ENCODE assay signal across 20 cellular contexts in genomic region chr1:13790290-13791035, GRCh38.
A peak's percentile ranks its signal among the peaks of the same experiment; 100 is the strongest.
DNase-seq lines count a peak whose midpoint lies in the region; ATAC-seq and TF ChIP-seq lines count a peak whose summit lies in the region.
"Had no signal": no experiment of that assay in that cellular context is flagged by ENCODE, and none has a peak within 500 bp of the region (broad histone marks: within the 10 kb centered on the region; RNA-seq: fewer than 3 reads in every experiment).

No MANE protein-coding gene starts in this region.

- no peak for TF ChIP-seq POLR2A in esophagus muscularis mucosa (IDR thresholded peaks at IDR 0.05; ENCODE audit: low read depth)

- no peak overlapping the region for H2AK5ac ChIP-seq in mesenchymal stem cell (ENCODE audit: low read length, severe bottlenecking)

- H2AFZ ChIP-seq in mesenchymal stem cell (ENCODE audit: low read depth, low read length) = no peak overlapping the region

- H2BK120ac ChIP-seq in mesenchymal stem cell (ENCODE audit: low read depth, low read length) = no peak overlapping the region

- H3K9ac ChIP-seq in mesenchymal stem cell (ENCODE audit: low read length) = no peak overlapping the region
- H3K9ac ChIP-seq: SK-N-SH had no signal

- no peak overlapping the region for H3K4ac ChIP-seq in mesenchymal stem cell (ENCODE audit: low read depth in 1 of 2, low read length in 2 of 2)

- H3K9me3 ChIP-seq in esophagus muscularis mucosa (no peaks in the 10 kb centered on the region), mesenchymal stem cell (ENCODE audit: control insufficient read depth, low read length) (no peaks in the 10 kb centered on the region)
- H3K9me3 ChIP-seq: SK-N-SH had no signal

- no peak overlapping the region for H3K14ac ChIP-seq in mesenchymal stem cell (ENCODE audit: low read length in 2 of 2)

- POLR2A ChIA-PET in activated CD8-positive, alpha-beta T cell treated with anti-CD3 and anti-CD28 coated beads for 36 hours (lab: Charles Lee) = interaction anchor here (0.7 kb wide), 1 partner anchor 1197 kb away, joined by 3 read pairs; no protein-coding TSS in a partner anchor

- H3K23ac ChIP-seq in mesenchymal stem cell (ENCODE audit: low read length in 2 of 2) = no peak overlapping the region

- ATAC-seq in activated CD8-positive, alpha-beta T cell treated with anti-CD3 and anti-CD28 coated beads for 36 hours = peak; percentile 34

- H3K36me3 Mint-ChIP-seq in activated CD8-positive, alpha-beta T cell treated with anti-CD3 and anti-CD28 coated beads for 36 hours (ENCODE audit: low read depth) = peaks cover 53% of the 10 kb centered on the region

- H3K4me2 ChIP-seq in mesenchymal stem cell (ENCODE audit: low read length, poor library complexity, severe bottlenecking) = no peak overlapping the region
- H3K4me2 ChIP-seq: SK-N-SH had no signal

- no peak overlapping the region for H3K4me3 Mint-ChIP-seq in activated CD8-positive, alpha-beta T cell treated with anti-CD3 and anti-CD28 coated beads for 36 hours
- H3K4me3 Mint-ChIP-seq: activated naive CD4-positive, alpha-beta T cell treated with anti-CD3 and anti-CD28 coated beads, Interleukin-2, amount 10 ng/mL, durations not matched to agents 7 days and 5 days; neural crest cell had no signal

- H3K27me3 ChIP-seq in esophagus muscularis mucosa = no peaks in the 10 kb centered on the region
- no peaks in the 10 kb centered on the region for H3K27me3 ChIP-seq in mesenchymal stem cell (ENCODE audit: control insufficient read depth in 1 of 2, insufficient read depth in 1 of 2, low read length in 2 of 2)

- H3K79me1 ChIP-seq in mesenchymal stem cell (replicated peaks; ENCODE audit: low read length, poor library complexity, severe bottlenecking) = peaks cover 49% of the 10 kb centered on the region

- no peak overlapping the region for H4K8ac ChIP-seq in mesenchymal stem cell (ENCODE audit: low read length)

- H2BK5ac ChIP-seq in mesenchymal stem cell (ENCODE audit: low read depth, low read length, poor library complexity, severe bottlenecking) = no peak overlapping the region

- DNase-seq in stimulated activated CD4-positive, alpha-beta T cell treated with anti-CD3 and anti-CD28 coated beads, Interleukin-15, amount 100 ng/mL, for 24 hours = peak; percentile 13
- DNase-seq in stimulated activated CD4-positive, alpha-beta T cell treated with anti-CD3 and anti-CD28 coated beads, Interleukin-4, amount 100 ng/mL, for 4 hours = no peak
- peak; percentile 31 for DNase-seq in activated CD8-positive, alpha-beta T cell treated with anti-CD3 and anti-CD28 coated beads for 36 hours
- peak; percentile 16 for DNase-seq in islet precursor cell
- no peak for DNase-seq in esophagus muscularis mucosa (ENCODE audit: extremely low spot score)
- DNase-seq in mesenchymal stem cell = no peak
- no peak for DNase-seq in DMS53 (lab: John Stamatoyannopoulos, UW)
- DNase-seq in dermis blood vessel endothelial cell = no peak
- DNase-seq: activated CD4-positive, alpha-beta T cell treated with anti-CD3 and anti-CD28 coated beads for 4 hours; activated CD8-positive, alpha-beta memory T cell treated with anti-CD3 and anti-CD28 coated beads, Interleukin-2, amount 50 U/mL, for 4 hours; activated naive CD4-positive, alpha-beta T cell treated with anti-CD3 and anti-CD28 coated beads, Interleukin-2, amount 10 ng/mL, durations not matched to agents 7 days and 5 days; COR-L47; GOT3; NCI-H1930; NCI-H446; NK-92 treated with Interleukin-12 subunit alpha and Interleukin-12 subunit beta, amount 100 ng/mL, for 24 hours; SK-N-SH; stimulated activated CD4-positive, alpha-beta T cell treated with anti-CD3 and anti-CD28 coated beads, Interleukin-2, amount 100 ng/mL, for 48 hours had no signal

- H3K4me3 ChIP-seq in esophagus muscularis mucosa = no peak overlapping the region
- H3K4me3 ChIP-seq in mesenchymal stem cell (ENCODE audit: insufficient read depth in 1 of 2, low read depth in 1 of 2, low read length in 2 of 2) = no peak overlapping the region
- H3K4me3 ChIP-seq: skin epidermis had no signal

- H3K9me3 Mint-ChIP-seq in activated CD8-positive, alpha-beta T cell treated with anti-CD3 and anti-CD28 coated beads for 36 hours = no peaks in the 10 kb centered on the region
- H3K9me3 Mint-ChIP-seq: activated naive CD4-positive, alpha-beta T cell treated with anti-CD3 and anti-CD28 coated beads, Interleukin-2, amount 10 ng/mL, durations not matched to agents 7 days and 5 days; neural crest cell had no signal

- H3K36me3 ChIP-seq in esophagus muscularis mucosa (peaks cover 6 to 42% (median 23%) of the 10 kb centered on the region in 4 donors), mesenchymal stem cell (ENCODE audit: control insufficient read depth in 1 of 2, insufficient read depth in 2 of 2, low read depth in 1 of 2, low read length in 2 of 2) (peaks cover 29 to 69% of the 10 kb centered on the region in 2 experiments)

- no peak overlapping the region for H2BK12ac ChIP-seq in mesenchymal stem cell (ENCODE audit: low read length in 2 of 2)

- no peak overlapping the region for H3K27ac ChIP-seq in esophagus muscularis mucosa (replicated peaks in 1 of 4)
- H3K27ac ChIP-seq in mesenchymal stem cell (ENCODE audit: low read length, poor library complexity, severe bottlenecking) = no peak overlapping the region

- H3K18ac ChIP-seq in mesenchymal stem cell (ENCODE audit: low read depth in 1 of 2, low read length in 2 of 2) = no peak overlapping the region

- no peak overlapping the region for H2BK15ac ChIP-seq in mesenchymal stem cell (ENCODE audit: low read depth, poor library complexity, severe bottlenecking)

- H3K27me3 Mint-ChIP-seq in activated CD8-positive, alpha-beta T cell treated with anti-CD3 and anti-CD28 coated beads for 36 hours = no peaks in the 10 kb centered on the region
- H3K27me3 Mint-ChIP-seq: activated naive CD4-positive, alpha-beta T cell treated with anti-CD3 and anti-CD28 coated beads, Interleukin-2, amount 10 ng/mL, durations not matched to agents 7 days and 5 days had no signal

- CTCF ChIA-PET in activated CD8-positive, alpha-beta T cell treated with anti-CD3 and anti-CD28 coated beads for 36 hours (lab: Charles Lee) = interaction anchor here (1.2 kb wide), 2 partner anchors 23 to 46 kb away, joined by 3 read pairs; no protein-coding TSS in a partner anchor

- no peak for TF ChIP-seq EP300 in esophagus muscularis mucosa (IDR thresholded peaks at IDR 0.05)

- peak overlapping the region; percentile 44 for H3K27ac Mint-ChIP-seq in activated CD8-positive, alpha-beta T cell treated with anti-CD3 and anti-CD28 coated beads for 36 hours
- H3K27ac Mint-ChIP-seq: activated naive CD4-positive, alpha-beta T cell treated with anti-CD3 and anti-CD28 coated beads, Interleukin-2, amount 10 ng/mL, durations not matched to agents 7 days and 5 days had no signal

- H4K91ac ChIP-seq in mesenchymal stem cell (ENCODE audit: low read length) = no peak overlapping the region

- H3K4me1 ChIP-seq in esophagus muscularis mucosa (peaks cover 3 to 15% (median 11%) of the 10 kb centered on the region in 4 donors), mesenchymal stem cell (ENCODE audit: control insufficient read depth, insufficient read depth, low read depth, low read length) (peaks cover 5% of the 10 kb centered on the region)

- H3K4me1 Mint-ChIP-seq in activated CD8-positive, alpha-beta T cell treated with anti-CD3 and anti-CD28 coated beads for 36 hours (ENCODE audit: low read depth) = peaks cover 67% of the 10 kb centered on the region

- intact Hi-C loops in activated CD8-positive, alpha-beta T cell treated with anti-CD3 and anti-CD28 coated beads for 36 hours (cut with micrococcal nuclease) = loop anchor here (5.0 kb wide), 1 partner anchor 38 kb away; no protein-coding TSS in a partner anchor
- intact Hi-C loops in esophagus muscularis mucosa (cut with DNase I) = no loop called here

- no peak for TF ChIP-seq CTCF in activated CD8-positive, alpha-beta T cell treated with anti-CD3 and anti-CD28 coated beads for 36 hours (IDR thresholded peaks at IDR 0.05)
- no peak for TF ChIP-seq CTCF in esophagus muscularis mucosa (IDR thresholded peaks at IDR 0.05)

- 97% methylated on average over 13 of the region's 13 CpGs for WGBS in esophagus muscularis mucosa
- WGBS in mesenchymal stem cell = 97% methylated on average over 10 of the region's 13 CpGs

Comparison
In these comparisons a context has a peak if more than half of its experiments do, and no peak if none do; other contexts are left out.
1. DNase-seq: peak in stimulated activated CD4-positive, alpha-beta T cell treated with anti-CD3 and anti-CD28 coated beads, Interleukin-15, amount 100 ng/mL, for 24 hours (single experiment), activated CD8-positive, alpha-beta T cell treated with anti-CD3 and anti-CD28 coated beads for 36 hours (single experiment) and islet precursor cell (single experiment); none in stimulated activated CD4-positive, alpha-beta T cell treated with anti-CD3 and anti-CD28 coated beads, Interleukin-4, amount 100 ng/mL, for 4 hours (0 of 2), esophagus muscularis mucosa (single experiment), mesenchymal stem cell (single experiment), DMS53 (single experiment) and dermis blood vessel endothelial cell (single experiment).